ENCODE assay signal across 8 cellular contexts in genomic region chr9:128372188-128372641, GRCh38. TPM values are rescaled to one million over a fixed set of nuclear protein-coding genes. Genes with fewer than 3 reads are reported as not detected.
DNase-seq lines count a peak whose midpoint lies in the region; ATAC-seq and TF ChIP-seq lines count a peak whose summit lies in the region.

No MANE protein-coding gene starts in this region.

- no peaks in the 10 kb centered on the region for H3K36me3 ChIP-seq in PC-3 (ENCODE audit: low read depth, low read length)
- H3K36me3 ChIP-seq in neural cell (ENCODE audit: insufficient read depth, low read length): no peaks in the 10 kb centered on the region

- peaks cover 41% of the 10 kb centered on the region for H3K79me2 ChIP-seq in PC-3 (ENCODE audit: low read length)
- peaks cover 13% of the 10 kb centered on the region for H3K79me2 ChIP-seq in neural cell (replicated peaks; ENCODE audit: insufficient read depth, low read length)

- H3K9me3 ChIP-seq in PC-3 (ENCODE audit: low read length): no peaks in the 10 kb centered on the region
- H3K9me3 ChIP-seq in neural cell (ENCODE audit: low read length): no peaks in the 10 kb centered on the region

- H3K4me3 ChIP-seq in PC-3 (ENCODE audit: low read length) (peak overlapping the region; percentile 97), neural cell (ENCODE audit: low read length) (peak overlapping the region; percentile 79)

- H3K4me3 Mint-ChIP-seq in endothelial cell (ENCODE audit: unreplicated experiment): peak overlapping the region; percentile 93

- DNase-seq in Daoy (ENCODE audit: low read depth) (peak; percentile 74), PC-3 (peak; percentile 21), endothelial cell (ENCODE audit: low spot score) (no peak), D341Med (ENCODE audit: low spot score) (no peak), NCI-H1092 treated with DMSO at 0.1 percent for 48 hours (lab: John Stamatoyannopoulos, UW) (no peak)
- DNase-seq in stimulated activated CD4-positive, alpha-beta T cell treated with anti-CD3 and anti-CD28 coated beads, Interleukin-15, amount 100 ng/mL, for 24 hours: no peak

- no peaks in the 10 kb centered on the region for H3K9me2 ChIP-seq in PC-3 (replicated peaks; ENCODE audit: low read length)
- H3K9me2 ChIP-seq in neural cell (ENCODE audit: insufficient read depth, low read length): no peaks in the 10 kb centered on the region

- H3K4me1 Mint-ChIP-seq in endothelial cell (ENCODE audit: unreplicated experiment): peaks cover 32% of the 10 kb centered on the region

- peak overlapping the region; percentile 96 for H3K9ac ChIP-seq in PC-3 (ENCODE audit: low read length)
- peak overlapping the region; percentile 86 for H3K9ac ChIP-seq in neural cell (ENCODE audit: low read length)

- CTCF ChIA-PET in PC-3 (lab: Charles Lee): no interaction called here

- no peak for TF ChIP-seq RAD21 in neural cell (conservative IDR thresholded peaks at IDR 0.05)

- peak overlapping the region; percentile 92 for H3K27ac Mint-ChIP-seq in endothelial cell (ENCODE audit: unreplicated experiment)

- no peak for TF ChIP-seq CTCF in PC-3 (conservative IDR thresholded peaks at IDR 0.05; ENCODE audit: low read depth, low read length)
- no peak for TF ChIP-seq CTCF in endothelial cell (IDR thresholded peaks at IDR 0.05; ENCODE audit: unreplicated experiment)
- TF ChIP-seq CTCF in neural cell (IDR thresholded peaks at IDR 0.05; ENCODE audit: poor library complexity, severe bottlenecking): no peak

- no peak for TF ChIP-seq EP300 in neural cell (conservative IDR thresholded peaks at IDR 0.05; ENCODE audit: poor library complexity, severe bottlenecking)

- H3F3A ChIP-seq in PC-3 (ENCODE audit: low read length, unreplicated experiment) (no peaks in the 10 kb centered on the region), neural cell (ENCODE audit: insufficient read depth, low read length, poor library complexity, severe bottlenecking) (no peaks in the 10 kb centered on the region)

- no TSS peak for BruUV-seq in PC-3 (replicated peaks; lab: Mats Ljungman, UMichigan)

- H2AFZ ChIP-seq in PC-3 (ENCODE audit: low read length): no peak overlapping the region
- no peak overlapping the region for H2AFZ ChIP-seq in neural cell (ENCODE audit: low read depth, low read length)

- peaks cover 12% of the 10 kb centered on the region; the same call in 1 of the 2 replicates for H3K4me1 ChIP-seq in PC-3 (ENCODE audit: insufficient read depth, low read length)

- H3K4me2 ChIP-seq in PC-3 (ENCODE audit: low read length) (peak overlapping the region; percentile 90), neural cell (ENCODE audit: low read length) (peak overlapping the region; percentile 81)

- H3K27ac ChIP-seq in PC-3 (ENCODE audit: low read length) (peak overlapping the region; percentile 77; the same call in 1 of the 2 replicates), neural cell (ENCODE audit: low read length) (no peak overlapping the region)

- POLR2A ChIA-PET in PC-3 (lab: Charles Lee; ENCODE audit: unreplicated experiment): no interaction called here

- H4K20me1 ChIP-seq in PC-3 (ENCODE audit: low read length): no peaks in the 10 kb centered on the region
- H4K20me1 ChIP-seq in neural cell (ENCODE audit: insufficient read depth): no peaks in the 10 kb centered on the region

- intact Hi-C loops in PC-3 (cut with micrococcal nuclease): no loop called here

- H3K27me3 ChIP-seq in PC-3 (ENCODE audit: low read length) (no peaks in the 10 kb centered on the region), neural cell (ENCODE audit: insufficient read depth, low read depth, low read length) (no peaks in the 10 kb centered on the region)

- peaks cover 11% of the 10 kb centered on the region for H3K36me3 Mint-ChIP-seq in endothelial cell (ENCODE audit: low read depth, unreplicated experiment)

- peaks cover 5% of the 10 kb centered on the region for H3K27me3 Mint-ChIP-seq in endothelial cell (ENCODE audit: unreplicated experiment)

- ATAC-seq in PC-3 (no peak), GM19351 (IDR thresholded peaks at IDR 0.05; ENCODE audit: unreplicated experiment) (no peak)

- H3K9me3 Mint-ChIP-seq in endothelial cell (ENCODE audit: unreplicated experiment): no peaks in the 10 kb centered on the region

TF ChIP-seq in neural cell, 6 proteins besides CTCF, POLR2A, EP300 and RAD21:
- TF ChIP-seq MXI1 (conservative IDR thresholded peaks at IDR 0.05; ENCODE audit: poor library complexity, severe bottlenecking): no peak
- TF ChIP-seq SMC3 (conservative IDR thresholded peaks at IDR 0.05; ENCODE audit: poor library complexity): no peak
- TF ChIP-seq POLR2AphosphoS5 (IDR thresholded peaks at IDR 0.05): no peak
- TF ChIP-seq TAF1 (IDR thresholded peaks at IDR 0.05; ENCODE audit: low read depth): no peak
- no peak for TF ChIP-seq EZH2 (IDR thresholded peaks at IDR 0.05; ENCODE audit: borderline replicate concordance, insufficient read depth, low read length, poor library complexity, severe bottlenecking)
- no peak for TF ChIP-seq REST (IDR thresholded peaks at IDR 0.05; ENCODE audit: borderline replicate concordance)

RNA-seq across cellular contexts. Expression of gene URM1, which starts 1.0 kb away (rescaled TPM):
- total RNA-seq in Daoy (2014; rRNA removed; shearing (Covaris generic)): 58.5 and 83.0 TPM in 2 replicates
- 29.1 and 35.7 TPM in 2 replicates for total RNA-seq in PC-3 (2014; rRNA removed)
- total RNA-seq in endothelial cell (ENCODE audit: unreplicated experiment): 96.1 TPM
- 66.0 and 80.8 TPM in 2 replicates for polyA plus RNA-seq in neural cell
- polyA minus RNA-seq in neural cell: 27.3 and 27.4 TPM in 2 replicates

RNA-seq across cellular contexts. Expression of gene SLC27A4, which starts 31.9 kb away (rescaled TPM):
- 24.8 and 33.9 TPM in 2 replicates for total RNA-seq in Daoy (2014; rRNA removed; shearing (Covaris generic))
- total RNA-seq in PC-3 (2014; rRNA removed): 39.1 and 41.1 TPM in 2 replicates
- total RNA-seq in endothelial cell (ENCODE audit: unreplicated experiment): 23.0 TPM
- 31.6 and 34.2 TPM in 2 replicates for polyA plus RNA-seq in neural cell
- polyA minus RNA-seq in neural cell: 35.8 and 43.8 TPM in 2 replicates

RNA-seq across cellular contexts. Expression of gene CERCAM, which starts 48.4 kb away (rescaled TPM):
- 16.6 and 22.0 TPM in 2 replicates for total RNA-seq in Daoy (2014; rRNA removed; shearing (Covaris generic))
- total RNA-seq in PC-3 (2014; rRNA removed): 19.1 and 23.1 TPM in 2 replicates
- total RNA-seq in endothelial cell (ENCODE audit: unreplicated experiment): 27.9 TPM
- 1.1 and 1.8 TPM in 2 replicates for polyA plus RNA-seq in neural cell
- 1.2 and 1.5 TPM in 2 replicates for polyA minus RNA-seq in neural cell

RNA-seq across cellular contexts. Expression of gene COQ4, which starts 49.6 kb away (rescaled TPM):
- 56.6 and 67.4 TPM in 2 replicates for total RNA-seq in Daoy (2014; rRNA removed; shearing (Covaris generic))
- total RNA-seq in PC-3 (2014; rRNA removed) (28.1 and 31.3 TPM in 2 replicates), endothelial cell (ENCODE audit: unreplicated experiment) (46.6 TPM)
- 94.5 and 108 TPM in 2 replicates for polyA plus RNA-seq in neural cell
- 42.8 and 49.9 TPM in 2 replicates for polyA minus RNA-seq in neural cell

RNA-seq across cellular contexts. Expression of gene TRUB2, which starts 50.0 kb away (rescaled TPM):
- 34.8 and 55.2 TPM in 2 replicates for total RNA-seq in Daoy (2014; rRNA removed; shearing (Covaris generic))
- total RNA-seq in PC-3 (2014; rRNA removed) (24.9 and 32.2 TPM in 2 replicates), endothelial cell (ENCODE audit: unreplicated experiment) (25.8 TPM)
- polyA plus RNA-seq in neural cell: 22.3 and 31.0 TPM in 2 replicates
- polyA minus RNA-seq in neural cell: 12.4 and 14.6 TPM in 2 replicates

Comparison
In these comparisons a context has a peak if more than half of its experiments do, and no peak if none do; other contexts are left out.
1. DNase-seq: peak in Daoy (single experiment) and PC-3 (single experiment); none in endothelial cell (single experiment), stimulated activated CD4-positive, alpha-beta T cell treated with anti-CD3 and anti-CD28 coated beads, Interleukin-15, amount 100 ng/mL, for 24 hours (single experiment), D341Med (single experiment) and NCI-H1092 treated with DMSO at 0.1 percent for 48 hours (single experiment).